Comparison of ENCODE assay signal across 11 cellular contexts in the genomic region with DNA sequence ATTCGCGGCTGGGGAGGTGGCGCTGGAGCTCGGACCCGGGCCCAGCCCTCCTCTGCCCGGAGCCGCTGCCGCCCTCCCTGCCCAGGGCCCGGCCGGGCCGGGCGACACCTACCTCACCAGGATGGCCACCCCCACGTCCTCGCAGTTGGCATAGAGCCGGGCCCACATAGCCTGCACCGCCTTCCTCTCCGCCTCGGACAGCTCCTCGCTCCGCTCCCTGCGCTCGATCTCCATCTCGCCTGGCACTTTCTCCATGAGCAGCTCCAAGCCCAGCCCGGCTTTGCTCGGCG. TPM values are rescaled to one million over a fixed set of nuclear protein-coding genes. Genes with fewer than 3 reads are reported as not detected.
DNase-seq lines count a peak whose midpoint lies in the region; FAIRE-seq and TF ChIP-seq lines count a peak whose summit lies in the region.
"Had no signal": no experiment of that assay in that cellular context is flagged by ENCODE, and none has a peak within 500 bp of the region (broad histone marks: within the 10 kb centered on the region; RNA-seq: fewer than 3 reads in every experiment).

No MANE protein-coding gene starts in this region.

- peaks cover 27% of the 10 kb centered on the region for H3K4me1 ChIP-seq in ES-I3 (ENCODE audit: insufficient read depth, low read length)
- H3K4me1 ChIP-seq in iPS-20b (ENCODE audit: insufficient read depth, low read length) = peaks cover 12% of the 10 kb centered on the region; the same call in 1 of the 2 replicates
- H3K4me1 ChIP-seq in small intestine (ENCODE audit: control insufficient read depth in 2 of 2, insufficient read depth in 1 of 2, low read depth in 1 of 2, low read length in 1 of 2) = no peaks in the 10 kb centered on the region

- DNase-seq in bronchial epithelial cell (ENCODE audit: low read depth) (no peak), small intestine (no peak), T-helper 9 cell (no peak), T1000 (lab: John Stamatoyannopoulos, UW) (no peak), NCI-H2029 (lab: John Stamatoyannopoulos, UW) (no peak), Kasumi-1 (lab: John Stamatoyannopoulos, UW) (no peak)
- DNase-seq: activated naive CD4-positive, alpha-beta T cell treated with anti-CD3 and anti-CD28 coated beads, Interleukin-2, amount 50 U/mL, for 16 hours had no signal

- TF ChIP-seq CTCF in bronchial epithelial cell (IDR thresholded peaks at IDR 0.05; ENCODE audit: insufficient read depth, low read length, severe bottlenecking) = no peak

- H3K36me3 ChIP-seq in ES-I3 (ENCODE audit: insufficient read depth, low read length) = no peaks in the 10 kb centered on the region
- H3K36me3 ChIP-seq in bronchial epithelial cell (ENCODE audit: control insufficient read depth, insufficient read depth, low read length) = no peaks in the 10 kb centered on the region
- H3K36me3 ChIP-seq in iPS-20b (ENCODE audit: insufficient read depth, low read depth, low read length) = no peaks in the 10 kb centered on the region
- no peaks in the 10 kb centered on the region for H3K36me3 ChIP-seq in small intestine (ENCODE audit: control insufficient read depth in 2 of 2, insufficient read depth in 2 of 2, low read length in 2 of 2)

- H3K9me3 ChIP-seq in ES-I3 (ENCODE audit: control insufficient read depth, insufficient read depth, low read length) (no peaks in the 10 kb centered on the region), iPS-20b (ENCODE audit: insufficient read depth, low read depth, low read length) (no peaks in the 10 kb centered on the region), small intestine (ENCODE audit: control insufficient read depth, low read depth) (no peaks in the 10 kb centered on the region)

- FAIRE-seq in bronchial epithelial cell (lab: Jason Lieb, UNC) (no peak), small intestine (lab: Jason Lieb, UNC) (no peak)

- no peaks in the 10 kb centered on the region for H3K27me3 ChIP-seq in bronchial epithelial cell (ENCODE audit: control insufficient read depth, insufficient read depth, low read length)
- H3K27me3 ChIP-seq in iPS-20b (ENCODE audit: insufficient read depth, low read length) = peaks cover 57% of the 10 kb centered on the region
- no peaks in the 10 kb centered on the region for H3K27me3 ChIP-seq in small intestine (ENCODE audit: control insufficient read depth in 2 of 2, insufficient read depth in 2 of 2, low read length in 2 of 2)

- H3K4me3 ChIP-seq in bronchial epithelial cell (ENCODE audit: low read depth, low read length) (peak overlapping the region; percentile 30), iPS-20b (ENCODE audit: low read length) (peak overlapping the region; percentile 60), small intestine (ENCODE audit: low read depth in 1 of 2, low read length in 2 of 2) (peak overlapping the region; percentile 17 to 21)

- H3K27ac ChIP-seq in iPS-20b (ENCODE audit: low read length) (no peak overlapping the region), small intestine (ENCODE audit: low read depth in 1 of 2, low read length in 1 of 2) (peak overlapping the region in 1 of 2 donors; percentile 68)

- 12 to 13% (median 12%) methylated on average over 20 to 26 of the region's 26 CpGs for WGBS in small intestine, 3 donors

- H3K9ac ChIP-seq in ES-I3 (ENCODE audit: low read depth, low read length) = peak overlapping the region; percentile 52; the same call in 1 of the 2 replicates
- H3K9ac ChIP-seq in iPS-20b (ENCODE audit: low read depth, low read length) = no peak overlapping the region

RNA-seq across cellular contexts. Expression of gene CYGB, which starts 0.3 kb away (rescaled TPM):
- total RNA-seq in bronchial epithelial cell = 2.1 and 2.3 TPM in 2 replicates
- 10 to 100 TPM in 2 of 3 donors, 1 to 10 TPM in 1; 1.1 to 35.4 (median 13.2) TPM for polyA plus RNA-seq in small intestine

RNA-seq across cellular contexts. Expression of gene PRCD, which starts 2.6 kb away (rescaled TPM):
- total RNA-seq in bronchial epithelial cell = 0.13 TPM in 1 of 2 replicates, not detected in the other
- polyA plus RNA-seq in small intestine = 1 to 10 TPM in 2 of 3 donors, not detected in 1; 1.6 to 2.2 TPM
- total RNA-seq: T-helper 1 cell treated with Interleukin-12 subunit alpha and Interleukin-12 subunit beta and Interleukin-4 antibody, amounts not matched to agents 30 ng/mL and 1 ng/mL, for 36 hours had no signal

RNA-seq across cellular contexts. Expression of gene RHBDF2, which starts 36.0 kb away (rescaled TPM):
- 9.9 and 10.8 TPM in 2 replicates for total RNA-seq in bronchial epithelial cell
- 10 to 100 TPM in 1 of 3 donors, 1 to 10 TPM in 2; 2.0 to 17.7 (median 4.1) TPM for polyA plus RNA-seq in small intestine

RNA-seq across cellular contexts. Expression of gene ST6GALNAC2, which starts 48.4 kb away (rescaled TPM):
- 38.4 and 64.4 TPM in 2 replicates for total RNA-seq in bronchial epithelial cell
- polyA plus RNA-seq in small intestine = 1 to 10 TPM in 2 of 3 donors, not detected in 1; 1.1 to 2.7 TPM
- total RNA-seq: lung microvascular endothelial cell; T-helper 1 cell treated with Interleukin-12 subunit alpha and Interleukin-12 subunit beta and Interleukin-4 antibody, amounts not matched to agents 30 ng/mL and 1 ng/mL, for 36 hours had no signal
